In the genomic region with DNA sequence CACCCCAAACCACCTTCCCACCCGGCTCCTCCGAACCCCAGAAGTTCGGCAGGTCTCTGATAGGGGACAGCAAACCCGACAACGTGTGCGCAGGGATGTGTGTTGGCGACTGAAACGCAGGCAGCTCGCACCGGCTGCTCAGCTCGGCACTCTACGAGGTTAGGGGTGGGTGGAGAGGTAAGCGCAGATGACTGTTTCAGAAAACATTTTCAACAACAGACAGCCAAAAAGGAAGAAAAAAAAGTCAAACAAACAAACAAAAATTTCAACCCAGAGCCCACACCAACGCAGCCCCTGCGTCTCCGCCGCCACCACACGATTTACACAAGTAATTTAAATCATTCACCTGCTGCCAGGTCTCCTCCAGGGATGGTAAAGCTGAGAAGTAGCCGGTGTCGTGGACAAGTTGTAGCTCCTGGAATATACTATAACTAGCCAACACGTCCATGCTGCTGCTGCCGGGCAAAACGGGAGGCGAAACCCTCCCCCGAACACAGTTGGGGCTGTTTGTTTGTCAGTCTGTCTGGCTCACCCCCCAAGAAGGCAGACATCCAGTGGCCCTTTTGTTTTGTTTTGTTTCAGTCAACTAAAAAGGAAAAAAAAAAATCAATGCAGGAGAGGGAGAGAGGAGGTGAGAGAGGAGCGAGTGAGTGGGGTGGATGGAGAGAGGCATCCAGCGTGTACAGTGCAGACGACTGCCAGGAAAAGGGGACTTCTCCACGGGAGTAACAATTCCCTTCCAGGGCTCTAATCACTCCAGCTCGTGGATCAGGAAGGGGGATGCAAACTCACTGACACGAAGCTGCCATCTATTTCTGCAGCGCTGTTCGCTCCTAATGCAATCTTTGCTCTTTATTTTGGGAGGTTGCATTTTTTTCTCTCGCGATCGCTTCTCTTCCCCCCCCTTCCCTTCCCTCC, we compare ENCODE assay signal across 8 cellular contexts. TPM values are rescaled to one million over a fixed set of nuclear protein-coding genes. Genes with fewer than 3 reads are reported as not detected.
DNase-seq lines count a peak whose midpoint lies in the region; ATAC-seq and TF ChIP-seq lines count a peak whose summit lies in the region.

A gene (minus strand): TSS at position 828 of the 918 bp plus-strand sequence. CDS start 380 bp downstream, at position 448.

- H3K9me3 ChIP-seq in A673 (ENCODE audit: low read depth, low read length, poor library complexity, severe bottlenecking), result no peaks in the 10 kb centered on the region

- no peaks in the 10 kb centered on the region for H3K27me3 ChIP-seq in A673 (replicated peaks; ENCODE audit: insufficient read depth, low read depth, low read length, poor library complexity)

- peak within 1 kb of the TSS; percentile 100 for H3K27ac ChIP-seq in A673 (ENCODE audit: low read depth, low read length, poor library complexity, severe bottlenecking)

- TSS peak; percentile 41 for BruUV-seq in A673 (replicated peaks; lab: Mats Ljungman, UMichigan)

- CTCF ChIA-PET in A673 (lab: Charles Lee), result interaction anchor here (1.0 kb wide), 1 partner anchor 308 kb away, joined by 3 read pairs; no protein-coding TSS in a partner anchor

- no peaks in the 10 kb centered on the region for H3K9me3 Mint-ChIP-seq in activated naive CD8-positive, alpha-beta T cell (ENCODE audit: low read depth)
- peaks cover 46% of the 10 kb centered on the region for H3K9me3 Mint-ChIP-seq in glutamatergic neuron (ENCODE audit: unreplicated experiment)
- H3K9me3 Mint-ChIP-seq in type B pancreatic cell, result peaks cover 7% of the 10 kb centered on the region

- H3K4me3 Mint-ChIP-seq in activated naive CD8-positive, alpha-beta T cell, result peak within 1 kb of the TSS; percentile 95
- peak within 1 kb of the TSS; percentile 92 for H3K4me3 Mint-ChIP-seq in glutamatergic neuron (ENCODE audit: unreplicated experiment)
- peak within 1 kb of the TSS; percentile 99 for H3K4me3 Mint-ChIP-seq in type B pancreatic cell

- H3K27me3 Mint-ChIP-seq in activated naive CD8-positive, alpha-beta T cell, result no peaks in the 10 kb centered on the region
- H3K27me3 Mint-ChIP-seq in glutamatergic neuron (ENCODE audit: unreplicated experiment) (peaks cover 45% of the 10 kb centered on the region), type B pancreatic cell (no peaks in the 10 kb centered on the region)

- peaks cover 3% of the 10 kb centered on the region for H3K36me3 Mint-ChIP-seq in activated naive CD8-positive, alpha-beta T cell
- H3K36me3 Mint-ChIP-seq in glutamatergic neuron (ENCODE audit: unreplicated experiment) (peaks cover 12% of the 10 kb centered on the region), type B pancreatic cell (no peaks in the 10 kb centered on the region)

- POLR2A ChIA-PET in A673 (lab: Charles Lee; ENCODE audit: low non-redundant PET), result interaction anchor here (0.5 to 1.0 kb wide), 5 partner anchors 32 to 364 kb away, joined by 3 to 9 read pairs (median 4); a partner anchor contains a TSS

- peak within 1 kb of the TSS; percentile 95 for H3K27ac Mint-ChIP-seq in activated naive CD8-positive, alpha-beta T cell
- H3K27ac Mint-ChIP-seq in glutamatergic neuron (ENCODE audit: unreplicated experiment) (peak within 1 kb of the TSS; percentile 98), type B pancreatic cell (peak within 1 kb of the TSS; percentile 98)

- DNase-seq in A673 (ENCODE audit: low spot score), result peak; percentile 46
- peak; percentile 69 for DNase-seq in RPMI8226
- no peak for DNase-seq in glutamatergic neuron
- DNase-seq in omental fat pad (ENCODE audit: low spot score), result no peak
- DNase-seq in type B pancreatic cell (ENCODE audit: extremely low spot score, unreplicated experiment), result no peak

- peak within 1 kb of the TSS; percentile 83 for H3K4me3 ChIP-seq in A673 (ENCODE audit: low read depth, low read length, poor library complexity, severe bottlenecking)

- ATAC-seq in GM21360 (IDR thresholded peaks at IDR 0.05; ENCODE audit: unreplicated experiment) (peak; percentile 18), omental fat pad (ENCODE audit: low FRiP score) (peak; percentile 12), HG02798 (IDR thresholded peaks at IDR 0.05; ENCODE audit: poor library complexity, unreplicated experiment) (no peak)

- no peak for TF ChIP-seq CTCF in A673 (conservative IDR thresholded peaks at IDR 0.05; ENCODE audit: low read depth, low read length)
- no peak for TF ChIP-seq CTCF in glutamatergic neuron (IDR thresholded peaks at IDR 0.05; ENCODE audit: partially characterized antibody, unreplicated experiment)
- no peak for TF ChIP-seq CTCF in omental fat pad (IDR thresholded peaks at IDR 0.05)
- no peak for TF ChIP-seq CTCF in type B pancreatic cell (conservative IDR thresholded peaks at IDR 0.05)

- intact Hi-C loops in A673 (cut with micrococcal nuclease; ENCODE audit: unreplicated experiment), result loop anchor here (2.0 to 10.0 kb wide), 3 partner anchors 91 to 307 kb away; no protein-coding TSS in a partner anchor

- H3K4me1 Mint-ChIP-seq in activated naive CD8-positive, alpha-beta T cell (ENCODE audit: low read depth), result peaks cover 54% of the 10 kb centered on the region
- H3K4me1 Mint-ChIP-seq in glutamatergic neuron (ENCODE audit: low read depth, unreplicated experiment) (peaks cover 26% of the 10 kb centered on the region), type B pancreatic cell (ENCODE audit: unreplicated experiment) (peaks cover 36% of the 10 kb centered on the region)

- H3K4me1 ChIP-seq in A673 (ENCODE audit: insufficient read depth, low read length, poor library complexity, severe bottlenecking), result peaks cover 20% of the 10 kb centered on the region

- H3K36me3 ChIP-seq in A673 (ENCODE audit: insufficient read depth, low read length, poor library complexity, severe bottlenecking), result no peaks in the 10 kb centered on the region

RNA-seq across cellular contexts. Expression of the gene that starts here (rescaled TPM):
- total RNA-seq in A673 (2021) (15.3 and 16.4 TPM in 2 replicates), glutamatergic neuron (ENCODE audit: unreplicated experiment) (323 TPM), omental fat pad (10 to 100 TPM; 23.0 to 76.3 (median 32.4) TPM), type B pancreatic cell (ENCODE audit: low replicate concordance) (20.3 and 24.1 TPM in 2 replicates)

Comparison
In these comparisons a context has a peak if more than half of its experiments do, and no peak if none do; other contexts are left out.
1. DNase-seq: peak in A673 (single experiment) and RPMI8226 (single experiment); none in glutamatergic neuron (single experiment), omental fat pad (single experiment) and type B pancreatic cell (single experiment).
2. Peak in every context shown above with its lines, with median percentiles within 50 percentile points of each other: H3K27ac Mint-ChIP-seq and H3K4me3 Mint-ChIP-seq.